Comparison of ENCODE assay signal across 10 cellular contexts in the genomic region with DNA sequence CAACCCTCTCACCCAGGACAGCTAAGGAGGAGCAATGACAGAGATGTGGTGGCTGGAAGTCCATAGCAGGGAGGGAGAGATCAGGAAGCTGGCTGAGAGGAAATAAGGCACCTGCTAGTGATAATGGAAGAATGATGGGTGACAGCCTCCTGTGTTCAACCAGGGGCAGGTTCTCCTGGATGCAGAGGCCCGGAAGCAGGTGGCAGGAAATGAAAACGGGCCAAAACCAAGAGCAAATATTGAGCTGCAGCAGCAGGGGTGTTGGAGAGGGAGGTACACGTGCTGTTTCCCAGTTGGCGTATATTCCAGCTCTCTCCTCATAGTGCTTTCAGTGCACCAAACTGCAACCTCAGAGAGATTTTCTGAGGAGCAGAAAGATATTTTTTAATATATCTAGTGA.
A peak's percentile ranks its signal among the peaks of the same experiment; 100 is the strongest.
DNase-seq lines count a peak whose midpoint lies in the region; ATAC-seq and TF ChIP-seq lines count a peak whose summit lies in the region.
"Had no signal": no experiment of that assay in that cellular context is flagged by ENCODE, and none has a peak within 500 bp of the region (broad histone marks: within the 10 kb centered on the region; RNA-seq: fewer than 3 reads in every experiment).

No MANE protein-coding gene starts in this region.

- H2AFZ ChIP-seq in SK-N-SH (ENCODE audit: low read depth): no peak overlapping the region

- ATAC-seq in SK-N-SH treated with all-trans-retinoic acid at 6 μM for 48 hours: no peak
- no peak for ATAC-seq in HG03469 (IDR thresholded peaks at IDR 0.05; ENCODE audit: unreplicated experiment)

- peaks cover 5% of the 10 kb centered on the region for H3K4me1 Mint-ChIP-seq in progenitor cell of endocrine pancreas (ENCODE audit: low read depth)

- no peak overlapping the region for H3K4me3 Mint-ChIP-seq in progenitor cell of endocrine pancreas (ENCODE audit: low read depth)
- H3K4me3 Mint-ChIP-seq: type B pancreatic cell had no signal

- H4K20me1 ChIP-seq in SK-N-SH (ENCODE audit: insufficient read depth): no peaks in the 10 kb centered on the region

- intact Hi-C loops in testis (cut with DNase I; ENCODE audit: low total_unique reads): no loop called here

- H3K9ac ChIP-seq in SK-N-SH: no peak overlapping the region

- H3K27ac Mint-ChIP-seq in progenitor cell of endocrine pancreas: no peak overlapping the region
- H3K27ac Mint-ChIP-seq: type B pancreatic cell had no signal

- H3K4me1 ChIP-seq in SK-N-SH (ENCODE audit: control insufficient read depth in 1 of 2, insufficient read depth in 2 of 2, low read depth in 1 of 2, low read length in 1 of 2) (peaks cover 0 to 3% of the 10 kb centered on the region in 2 experiments; a peak in 1 of 4 replicates), testis (peaks cover 7% of the 10 kb centered on the region)
- H3K4me1 ChIP-seq: breast epithelium had no signal

- H3K27me3 Mint-ChIP-seq in progenitor cell of endocrine pancreas: no peaks in the 10 kb centered on the region
- H3K27me3 Mint-ChIP-seq: type B pancreatic cell had no signal

- POLR2A ChIA-PET in SK-N-SH (lab: Yijun Ruan, JAX): no interaction called here

- H3K36me3 Mint-ChIP-seq in progenitor cell of endocrine pancreas (ENCODE audit: insufficient read depth): peaks cover 1% of the 10 kb centered on the region
- H3K36me3 Mint-ChIP-seq: type B pancreatic cell had no signal

- DNase-seq in SK-N-SH (peak; percentile 20), NCI-H146 (lab: John Stamatoyannopoulos, UW) (peak; percentile 100), SHP77 treated with DMSO at 0.1 percent for 48 hours (lab: John Stamatoyannopoulos, UW) (peak; percentile 98), pulmonary artery endothelial cell (ENCODE audit: low read depth, low spot score) (peak; percentile 19), testis (no peak), progenitor cell of endocrine pancreas (ENCODE audit: low spot score, unreplicated experiment) (no peak)

- CTCF ChIA-PET in SK-N-SH (lab: Yijun Ruan, JAX): no interaction called here

- H3K9me3 ChIP-seq in SK-N-SH (no peaks in the 10 kb centered on the region), testis (no peaks in the 10 kb centered on the region)
- H3K9me3 ChIP-seq: breast epithelium had no signal

- TF ChIP-seq POLR2A in testis (IDR thresholded peaks at IDR 0.05): no peak

- no peak overlapping the region for H3K4me2 ChIP-seq in SK-N-SH

- H3K4me3 ChIP-seq in SK-N-SH (ENCODE audit: low read depth in 2 of 2, low read length in 1 of 2) (no peak overlapping the region), testis (no peak overlapping the region)
- H3K4me3 ChIP-seq: breast epithelium had no signal

- WGBS in SK-N-SH (ENCODE audit: low lambda C conversion rate): 71% methylated on average over 4 of the region's 4 CpGs
- WGBS in testis, 2 donors: 42 to 57% methylated on average over 4 of the region's 4 CpGs

- H3F3A ChIP-seq in SK-N-SH (replicated peaks; ENCODE audit: insufficient read depth): no peaks in the 10 kb centered on the region

- TF ChIP-seq RAD21 in SK-N-SH (IDR thresholded peaks at IDR 0.05; ENCODE audit: low read length): no peak

- H3K79me2 ChIP-seq in SK-N-SH (ENCODE audit: insufficient read depth): no peaks in the 10 kb centered on the region

- no peaks in the 10 kb centered on the region for H3K9me3 Mint-ChIP-seq in progenitor cell of endocrine pancreas (ENCODE audit: low read depth)

- TF ChIP-seq CTCF in SK-N-SH (IDR thresholded peaks at IDR 0.05) (no peak), testis (IDR thresholded peaks at IDR 0.05) (no peak), progenitor cell of endocrine pancreas (IDR thresholded peaks at IDR 0.05; ENCODE audit: unreplicated experiment) (no peak)

- no peak for TF ChIP-seq EP300 in SK-N-SH (IDR thresholded peaks at IDR 0.05; ENCODE audit: borderline replicate concordance in 1 of 2, low read depth in 1 of 2, low read length in 1 of 2)

- H3K27ac ChIP-seq in SK-N-SH (ENCODE audit: low read depth in 2 of 2, low read length in 1 of 2) (no peak overlapping the region), testis (no peak overlapping the region)
- H3K27ac ChIP-seq: breast epithelium had no signal

- H3K36me3 ChIP-seq in SK-N-SH (replicated peaks in 1 of 2; ENCODE audit: control insufficient read depth in 1 of 2, insufficient read depth in 2 of 2, low read length in 1 of 2): no peaks in the 10 kb centered on the region
- no peaks in the 10 kb centered on the region for H3K36me3 ChIP-seq in testis (ENCODE audit: low read depth, missing control alignments)
- H3K36me3 ChIP-seq: breast epithelium had no signal

- H3K27me3 ChIP-seq in SK-N-SH (ENCODE audit: insufficient read depth) (no peaks in the 10 kb centered on the region), testis (no peaks in the 10 kb centered on the region)
- H3K27me3 ChIP-seq: breast epithelium had no signal

- no peaks in the 10 kb centered on the region for H3K9me2 ChIP-seq in SK-N-SH

TF ChIP-seq in SK-N-SH, 30 proteins besides CTCF, POLR2A, EP300 and RAD21:
- no peak for TF ChIP-seq TEAD4 (IDR thresholded peaks at IDR 0.05; ENCODE audit: borderline replicate concordance, insufficient read depth)
- no peak for TF ChIP-seq RFX5 (IDR thresholded peaks at IDR 0.05; ENCODE audit: low read length)
- no peak for TF ChIP-seq EZH2phosphoT487 (IDR thresholded peaks at IDR 0.05; ENCODE audit: borderline replicate concordance, low read depth)
- TF ChIP-seq MAX (IDR thresholded peaks at IDR 0.05; ENCODE audit: low read depth): no peak
- no peak for TF ChIP-seq CHD2 (IDR thresholded peaks at IDR 0.05; ENCODE audit: low read length, partially characterized antibody)

TF ChIP-seq in SK-N-SH treated with all-trans-retinoic acid at 6 μM for 48 hours, 23 proteins besides CTCF, POLR2A, EP300 and RAD21:
- no peak for TF ChIP-seq ESRRG (CRISPR knock-in tag; IDR thresholded peaks at IDR 0.05)
- TF ChIP-seq TOX (CRISPR knock-in tag; IDR thresholded peaks at IDR 0.05; ENCODE audit: borderline replicate concordance): no peak
- TF ChIP-seq, protein P1, sequence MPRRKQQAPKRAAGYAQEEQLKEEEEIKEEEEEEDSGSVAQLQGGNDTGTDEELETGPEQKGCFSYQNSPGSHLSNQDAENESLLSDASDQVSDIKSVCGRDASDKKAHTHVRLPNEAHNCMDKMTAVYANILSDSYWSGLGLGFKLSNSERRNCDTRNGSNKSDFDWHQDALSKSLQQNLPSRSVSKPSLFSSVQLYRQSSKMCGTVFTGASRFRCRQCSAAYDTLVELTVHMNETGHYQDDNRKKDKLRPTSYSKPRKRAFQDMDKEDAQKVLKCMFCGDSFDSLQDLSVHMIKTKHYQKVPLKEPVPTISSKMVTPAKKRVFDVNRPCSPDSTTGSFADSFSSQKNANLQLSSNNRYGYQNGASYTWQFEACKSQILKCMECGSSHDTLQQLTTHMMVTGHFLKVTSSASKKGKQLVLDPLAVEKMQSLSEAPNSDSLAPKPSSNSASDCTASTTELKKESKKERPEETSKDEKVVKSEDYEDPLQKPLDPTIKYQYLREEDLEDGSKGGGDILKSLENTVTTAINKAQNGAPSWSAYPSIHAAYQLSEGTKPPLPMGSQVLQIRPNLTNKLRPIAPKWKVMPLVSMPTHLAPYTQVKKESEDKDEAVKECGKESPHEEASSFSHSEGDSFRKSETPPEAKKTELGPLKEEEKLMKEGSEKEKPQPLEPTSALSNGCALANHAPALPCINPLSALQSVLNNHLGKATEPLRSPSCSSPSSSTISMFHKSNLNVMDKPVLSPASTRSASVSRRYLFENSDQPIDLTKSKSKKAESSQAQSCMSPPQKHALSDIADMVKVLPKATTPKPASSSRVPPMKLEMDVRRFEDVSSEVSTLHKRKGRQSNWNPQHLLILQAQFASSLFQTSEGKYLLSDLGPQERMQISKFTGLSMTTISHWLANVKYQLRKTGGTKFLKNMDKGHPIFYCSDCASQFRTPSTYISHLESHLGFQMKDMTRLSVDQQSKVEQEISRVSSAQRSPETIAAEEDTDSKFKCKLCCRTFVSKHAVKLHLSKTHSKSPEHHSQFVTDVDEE (CRISPR knock-in tag; IDR thresholded peaks at IDR 0.05): no peak
- no peak for TF ChIP-seq OSR1 (CRISPR knock-in tag; IDR thresholded peaks at IDR 0.05)
- no peak for TF ChIP-seq SNAI2 (CRISPR knock-in tag; IDR thresholded peaks at IDR 0.05)
- no peak for TF ChIP-seq ZNF8 (CRISPR knock-in tag; IDR thresholded peaks at IDR 0.05)
- no peak for TF ChIP-seq ZFP3 (CRISPR knock-in tag; IDR thresholded peaks at IDR 0.05)
- no peak for TF ChIP-seq ISL1 (CRISPR knock-in tag; IDR thresholded peaks at IDR 0.05)
- TF ChIP-seq CSDC2 (CRISPR knock-in tag; IDR thresholded peaks at IDR 0.05): no peak
- no peak for TF ChIP-seq ARNTL (CRISPR knock-in tag; IDR thresholded peaks at IDR 0.05; ENCODE audit: borderline replicate concordance, low read depth)
- TF ChIP-seq, protein P2, sequence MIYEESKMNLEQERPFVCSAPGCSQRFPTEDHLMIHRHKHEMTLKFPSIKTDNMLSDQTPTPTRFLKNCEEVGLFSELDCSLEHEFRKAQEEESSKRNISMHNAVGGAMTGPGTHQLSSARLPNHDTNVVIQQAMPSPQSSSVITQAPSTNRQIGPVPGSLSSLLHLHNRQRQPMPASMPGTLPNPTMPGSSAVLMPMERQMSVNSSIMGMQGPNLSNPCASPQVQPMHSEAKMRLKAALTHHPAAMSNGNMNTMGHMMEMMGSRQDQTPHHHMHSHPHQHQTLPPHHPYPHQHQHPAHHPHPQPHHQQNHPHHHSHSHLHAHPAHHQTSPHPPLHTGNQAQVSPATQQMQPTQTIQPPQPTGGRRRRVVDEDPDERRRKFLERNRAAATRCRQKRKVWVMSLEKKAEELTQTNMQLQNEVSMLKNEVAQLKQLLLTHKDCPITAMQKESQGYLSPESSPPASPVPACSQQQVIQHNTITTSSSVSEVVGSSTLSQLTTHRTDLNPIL (CRISPR knock-in tag; IDR thresholded peaks at IDR 0.05; ENCODE audit: low read depth): no peak
- no peak for TF ChIP-seq ZNF70 (CRISPR knock-in tag; IDR thresholded peaks at IDR 0.05)
- no peak for TF ChIP-seq RARB (CRISPR knock-in tag; IDR thresholded peaks at IDR 0.05)
- no peak for TF ChIP-seq ZNF565 (CRISPR knock-in tag; conservative IDR thresholded peaks at IDR 0.05; ENCODE audit: low read depth)
- no peak for TF ChIP-seq CSRNP3 (CRISPR knock-in tag; IDR thresholded peaks at IDR 0.05)

Comparison
In these comparisons a context has a peak if more than half of its experiments do, and no peak if none do; other contexts are left out.
1. DNase-seq: peak in SK-N-SH (single experiment), NCI-H146 (single experiment), SHP77 treated with DMSO at 0.1 percent for 48 hours (single experiment) and pulmonary artery endothelial cell (single experiment); none in testis (single experiment) and progenitor cell of endocrine pancreas (single experiment).